Comparison of ENCODE assay signal across 11 cellular contexts in genomic region chrX:72554448-72555140, GRCh38. TPM values are rescaled to one million over a fixed set of nuclear protein-coding genes. Genes with fewer than 3 reads are reported as not detected.
DNase-seq lines count a peak whose midpoint lies in the region; TF ChIP-seq lines count a peak whose summit lies in the region.
"Had no signal": no experiment of that assay in that cellular context is flagged by ENCODE, and none has a peak within 500 bp of the region (broad histone marks: within the 10 kb centered on the region; RNA-seq: fewer than 3 reads in every experiment).

No MANE protein-coding gene starts in this region.

- H3K27me3 Mint-ChIP-seq in progenitor cell of endocrine pancreas = no peaks in the 10 kb centered on the region

- H3K79me2 ChIP-seq in Karpas-422 (ENCODE audit: low read length) = peaks cover 9% of the 10 kb centered on the region; the same call in 1 of the 2 replicates

- peaks cover 8% of the 10 kb centered on the region for H3K4me1 Mint-ChIP-seq in progenitor cell of endocrine pancreas (ENCODE audit: low read depth)

- H2AFZ ChIP-seq in Karpas-422 (ENCODE audit: low read length) = no peak overlapping the region

- H3K9me3 Mint-ChIP-seq in progenitor cell of endocrine pancreas (ENCODE audit: low read depth) = peaks cover 27% of the 10 kb centered on the region
- H3K9me3 Mint-ChIP-seq: activated T-cell treated with anti-CD3 and anti-CD28 coated beads, Interleukin-2, amount 50 U/mL, for 24 hours; immature natural killer cell had no signal

- H3K36me3 Mint-ChIP-seq in progenitor cell of endocrine pancreas (ENCODE audit: insufficient read depth) = peaks cover 14% of the 10 kb centered on the region
- H3K36me3 Mint-ChIP-seq: immature natural killer cell had no signal

- no peaks in the 10 kb centered on the region for H3K9me3 ChIP-seq in Karpas-422 (ENCODE audit: low read length)

- no peak overlapping the region for H3K27ac ChIP-seq in Karpas-422 (ENCODE audit: low read length)

- peak; percentile 39 for TF ChIP-seq CTCF in progenitor cell of endocrine pancreas (IDR thresholded peaks at IDR 0.05; ENCODE audit: unreplicated experiment)

- peak overlapping the region; percentile 88 for H3K27ac Mint-ChIP-seq in progenitor cell of endocrine pancreas
- H3K27ac Mint-ChIP-seq: activated T-cell treated with anti-CD3 and anti-CD28 coated beads, Interleukin-2, amount 50 U/mL, for 24 hours; immature natural killer cell had no signal

- peak overlapping the region; percentile 67 for H3K4me3 Mint-ChIP-seq in progenitor cell of endocrine pancreas (ENCODE audit: low read depth)
- H3K4me3 Mint-ChIP-seq: activated T-cell treated with anti-CD3 and anti-CD28 coated beads, Interleukin-2, amount 50 U/mL, for 24 hours; immature natural killer cell had no signal

- H3K4me2 ChIP-seq in Karpas-422 (ENCODE audit: low read depth, low read length, poor library complexity, severe bottlenecking) = no peak overlapping the region

- H3K4me1 ChIP-seq in Karpas-422 (ENCODE audit: low read length) = peaks cover 10% of the 10 kb centered on the region

- H3K4me3 ChIP-seq in H7 (ENCODE audit: insufficient read depth, low read depth, low read length) (peak overlapping the region; percentile 26), Karpas-422 (ENCODE audit: low read length) (no peak overlapping the region)

- peak; percentile 62 for DNase-seq in H7
- peak; percentile 87 for DNase-seq in NCI-H2107 treated with DMSO at 0.1 percent for 48 hours (lab: John Stamatoyannopoulos, UW; ENCODE audit: unreplicated experiment)
- DNase-seq in ecto neural progenitor cell (ENCODE audit: low spot score) = peak; percentile 75
- peak; percentile 12 for DNase-seq in progenitor cell of endocrine pancreas (ENCODE audit: low spot score, unreplicated experiment)
- no peak for DNase-seq in AG08396 (ENCODE audit: low spot score)
- DNase-seq in Karpas-422 = no peak
- no peak for DNase-seq in Kasumi-1 (lab: John Stamatoyannopoulos, UW)
- DNase-seq: activated T-cell treated with anti-CD3 and anti-CD28 coated beads, Interleukin-2, amount 50 U/mL, for 24 hours; immature natural killer cell; NCI-H187 treated with DMSO at 0.1 percent for 48 hours; SW 1271 had no signal

- H3K9ac ChIP-seq in Karpas-422 (ENCODE audit: low read length) = no peak overlapping the region

- no peaks in the 10 kb centered on the region for H3K27me3 ChIP-seq in H7 (ENCODE audit: control insufficient read depth, insufficient read depth, low read length)
- H3K27me3 ChIP-seq in Karpas-422 (ENCODE audit: low read length) = no peaks in the 10 kb centered on the region

- H3K36me3 ChIP-seq in H7 (replicated peaks; ENCODE audit: control insufficient read depth, insufficient read depth, low read length) (no peaks in the 10 kb centered on the region), Karpas-422 (ENCODE audit: insufficient read depth, low read length) (0 out of 2 replicates have a peak, but pooled peaks cover 4% of the 10 kb centered on the region)

- H4K20me1 ChIP-seq in Karpas-422 (ENCODE audit: insufficient read depth, low read depth, low read length) = no peaks in the 10 kb centered on the region

- H3K9me2 ChIP-seq in Karpas-422 (replicated peaks; ENCODE audit: insufficient read depth, low read length) = no peaks in the 10 kb centered on the region

RNA-seq across cellular contexts. Expression of gene HDAC8, which starts 18.0 kb away (rescaled TPM):
- 16.6 and 16.7 TPM in 2 replicates for total RNA-seq in H7 (2014; rRNA removed; shearing (Covaris generic))
- 37.6 and 38.4 TPM in 2 replicates for total RNA-seq in progenitor cell of endocrine pancreas
- 25.6 and 26.8 TPM in 2 replicates for total RNA-seq in Karpas-422 (2014; rRNA removed; shearing (Covaris generic); ENCODE audit: low replicate concordance)

Comparison
In these comparisons a context has a peak if more than half of its experiments do, and no peak if none do; other contexts are left out.
1. DNase-seq: peak in H7 (single experiment), NCI-H2107 treated with DMSO at 0.1 percent for 48 hours (single experiment), ecto neural progenitor cell (single experiment) and progenitor cell of endocrine pancreas (single experiment); none in AG08396 (single experiment), Karpas-422 (single experiment) and Kasumi-1 (0 of 2).